Comparison of ENCODE assay signal across 11 cellular contexts in the genomic region with DNA sequence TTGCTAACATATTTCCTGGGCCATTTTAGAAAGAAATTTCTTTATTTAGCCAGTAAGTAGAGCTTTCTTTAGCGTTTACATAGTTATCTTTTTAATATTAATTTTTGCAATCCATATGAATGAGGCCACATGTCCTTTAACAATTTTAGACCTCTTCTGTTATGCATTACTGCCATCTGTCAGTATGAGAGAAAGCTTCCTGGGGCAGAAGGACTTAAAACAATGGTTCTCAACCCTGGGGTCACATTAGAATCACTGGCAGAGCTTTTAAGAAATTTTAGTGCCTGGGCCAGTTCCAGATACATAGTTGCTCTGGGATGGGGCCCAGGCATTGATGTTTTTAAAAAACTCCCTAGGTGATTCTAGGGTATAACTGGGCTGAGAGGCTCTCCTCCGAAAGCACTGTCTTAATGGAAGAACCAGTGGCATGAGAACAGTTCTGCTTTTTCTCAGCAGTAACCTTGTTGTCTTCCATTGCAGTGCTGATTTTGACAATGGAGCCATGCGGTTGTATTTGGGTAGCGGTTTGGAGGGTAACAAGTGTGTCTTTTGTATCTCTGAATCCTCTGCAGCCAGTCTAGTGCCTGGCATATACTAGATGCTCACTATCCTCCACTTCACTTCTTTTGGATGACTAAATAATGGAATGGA.
DNase-seq lines count a peak whose midpoint lies in the region; ATAC-seq and TF ChIP-seq lines count a peak whose summit lies in the region.
"Had no signal": no experiment of that assay in that cellular context is flagged by ENCODE, and none has a peak within 500 bp of the region (broad histone marks: within the 10 kb centered on the region; RNA-seq: fewer than 3 reads in every experiment).

No MANE protein-coding gene starts in this region.

- peaks cover 10% of the 10 kb centered on the region for H3K4me1 ChIP-seq in BE2C

- H3K4me3 ChIP-seq in BE2C (ENCODE audit: low read depth, low read length): peak overlapping the region; percentile 0; the same call in 1 of the 2 replicates
- H3K4me3 ChIP-seq in fibroblast of the aortic adventitia (ENCODE audit: low read depth, low read length): no peak overlapping the region
- H3K4me3 ChIP-seq: uterus had no signal

- no peaks in the 10 kb centered on the region for H3K9me3 ChIP-seq in BE2C
- H3K9me3 ChIP-seq: neutrophil, uterus had no signal

- no peak for ATAC-seq in HG03095 (IDR thresholded peaks at IDR 0.05; ENCODE audit: unreplicated experiment)
- ATAC-seq: Panc1 had no signal

- H3K27me3 ChIP-seq in BE2C: no peaks in the 10 kb centered on the region
- H3K27me3 ChIP-seq: neutrophil, uterus had no signal

- no peaks in the 10 kb centered on the region for H3K36me3 ChIP-seq in BE2C
- H3K36me3 ChIP-seq: neutrophil, uterus had no signal

- in situ Hi-C loops in GM13977 (cut with MboI; ENCODE audit: low pct_unique_long_range_greater_than_20kb, low sequenced_read_pairs, unreplicated experiment): no loop called here

- DNase-seq in BE2C: peak; percentile 39
- DNase-seq in GM13977 (ENCODE audit: low spot score): no peak
- peak; percentile 93 for DNase-seq in NCI-H69 (lab: John Stamatoyannopoulos, UW)
- peak; percentile 28 for DNase-seq in fibroblast of the aortic adventitia (ENCODE audit: low read depth)
- DNase-seq in NCI-H2227 treated with DMSO at 0.1 percent for 48 hours (lab: John Stamatoyannopoulos, UW): no peak
- DNase-seq in stimulated activated CD4-positive, alpha-beta T cell treated with anti-CD3 and anti-CD28 coated beads, Interleukin-2, amount 100 ng/mL, for 24 hours: no peak
- DNase-seq in effector CD4-positive, alpha-beta T cell: no peak
- DNase-seq: uterus had no signal

- TF ChIP-seq CTCF in BE2C (IDR thresholded peaks at IDR 0.05; ENCODE audit: low read depth, low read length): peak; percentile 47
- peak; percentile 7 for TF ChIP-seq CTCF in GM13977 (IDR thresholded peaks at IDR 0.05; ENCODE audit: extremely low read depth, insufficient read depth, missing control alignments)
- no peak for TF ChIP-seq CTCF in fibroblast of the aortic adventitia (IDR thresholded peaks at IDR 0.05; ENCODE audit: insufficient read depth, low read length)

Comparison
In these comparisons a context has a peak if more than half of its experiments do, and no peak if none do; other contexts are left out.
1. DNase-seq: peak in BE2C (single experiment), NCI-H69 (single experiment) and fibroblast of the aortic adventitia (single experiment); none in GM13977 (single experiment), NCI-H2227 treated with DMSO at 0.1 percent for 48 hours (single experiment), stimulated activated CD4-positive, alpha-beta T cell treated with anti-CD3 and anti-CD28 coated beads, Interleukin-2, amount 100 ng/mL, for 24 hours (0 of 2) and effector CD4-positive, alpha-beta T cell (single experiment).